9 cellular contexts compared by ENCODE assay signal in the genomic region with DNA sequence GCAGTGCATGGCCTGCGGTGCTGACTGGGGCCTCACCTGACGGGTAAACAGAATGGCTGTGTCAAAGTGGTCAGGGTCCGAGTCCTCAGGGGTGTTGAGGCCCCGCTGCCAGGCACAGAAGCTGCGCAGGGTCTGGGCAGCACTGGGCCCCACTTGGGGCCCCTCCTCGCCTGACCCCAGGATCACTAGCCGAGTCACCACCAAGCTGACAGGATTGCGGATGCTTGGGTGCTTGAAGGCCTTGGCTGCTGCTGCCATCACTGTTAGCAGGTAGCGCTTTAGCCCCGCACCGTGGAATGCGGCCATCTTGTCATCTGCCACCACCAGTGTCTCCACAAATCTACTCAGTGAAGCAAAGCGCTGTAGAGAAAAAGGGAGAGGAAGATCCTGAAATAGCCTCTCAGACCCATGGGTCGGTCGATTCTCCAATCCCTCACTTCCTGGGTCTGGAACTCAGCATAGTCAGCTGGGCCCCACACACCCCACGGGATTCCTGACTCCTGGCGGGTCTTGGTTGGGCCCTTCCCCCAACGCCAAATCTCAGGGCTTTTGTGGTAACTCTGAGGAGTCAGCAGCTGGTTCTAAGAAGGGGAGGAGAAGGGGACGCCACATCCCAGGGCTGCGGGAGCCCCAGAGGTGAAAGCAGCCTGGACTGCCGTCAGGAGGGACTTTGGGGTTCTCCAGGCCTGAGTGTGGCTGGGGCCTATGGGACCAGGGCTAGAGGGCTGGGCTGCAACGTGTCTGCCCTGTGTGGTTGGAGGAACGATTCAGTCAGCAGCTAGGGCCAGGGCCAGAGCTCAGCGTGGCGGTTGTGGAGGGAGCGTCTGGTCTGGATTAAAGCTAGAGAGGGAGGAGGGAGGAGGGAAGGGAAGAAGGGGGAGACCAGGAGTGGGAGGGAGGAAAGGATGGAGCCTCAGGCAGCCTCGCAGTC. TPM values are rescaled to one million over a fixed set of nuclear protein-coding genes. Genes with fewer than 3 reads are reported as not detected.
A peak's percentile ranks its signal among the peaks of the same experiment; 100 is the strongest.
DNase-seq lines count a peak whose midpoint lies in the region; ATAC-seq and TF ChIP-seq lines count a peak whose summit lies in the region.
"Had no signal": no experiment of that assay in that cellular context is flagged by ENCODE, and none has a peak within 500 bp of the region (broad histone marks: within the 10 kb centered on the region; RNA-seq: fewer than 3 reads in every experiment).

No MANE protein-coding gene starts in this region.

- WGBS in lung, 2 donors: 83 to 92% methylated on average over 27 of the region's 27 CpGs
- WGBS in thyroid gland, 2 donors: 63 to 72% methylated on average over 20 to 27 of the region's 27 CpGs

- H3K36me3 ChIP-seq in lung (ENCODE audit: control insufficient read depth in 2 of 2, insufficient read depth in 2 of 2, low read length in 2 of 2) (peaks cover 0 to 3% of the 10 kb centered on the region in 2 donors), thyroid gland (no peaks in the 10 kb centered on the region)

- ATAC-seq in lung (ENCODE audit: insufficient read depth, low FRiP score): no peak
- no peak for ATAC-seq in HG03432 (IDR thresholded peaks at IDR 0.05; ENCODE audit: unreplicated experiment)
- no peak for ATAC-seq in HG03280 (IDR thresholded peaks at IDR 0.05; ENCODE audit: unreplicated experiment)
- no peak for ATAC-seq in GM21381 (IDR thresholded peaks at IDR 0.05; ENCODE audit: unreplicated experiment)

- H3K27me3 ChIP-seq in dorsolateral prefrontal cortex: no peaks in the 10 kb centered on the region
- no peaks in the 10 kb centered on the region for H3K27me3 ChIP-seq in lung (ENCODE audit: control insufficient read depth, insufficient read depth)
- no peaks in the 10 kb centered on the region for H3K27me3 ChIP-seq in thyroid gland

- H3K9me3 ChIP-seq in lung (ENCODE audit: control insufficient read depth in 2 of 2, insufficient read depth in 1 of 2, low read length in 1 of 2): no peaks in the 10 kb centered on the region
- H3K9me3 ChIP-seq in thyroid gland: no peaks in the 10 kb centered on the region

- TF ChIP-seq CTCF in dorsolateral prefrontal cortex (IDR thresholded peaks at IDR 0.05 in 54 of 56, conservative IDR thresholded peaks at IDR 0.05 in 2 of 56; ENCODE audit: low read depth in 1 of 56, partially characterized antibody in 56 of 56) (peak in 1 of 56 donors; percentile 11), lung (IDR thresholded peaks at IDR 0.05; ENCODE audit: control extremely low read depth, extremely low read depth) (no peak), thyroid gland (IDR thresholded peaks at IDR 0.05) (no peak)

- no peak for TF ChIP-seq POLR2A in thyroid gland (IDR thresholded peaks at IDR 0.05)

- peak; percentile 59 for DNase-seq in MV-4-11 (lab: John Stamatoyannopoulos, UW)
- no peak for DNase-seq in dorsolateral prefrontal cortex
- DNase-seq in lung (ENCODE audit: low spot score): no peak
- no peak for DNase-seq in thyroid gland
- DNase-seq: cortex of kidney had no signal

- H3K4me1 ChIP-seq in lung (ENCODE audit: control insufficient read depth in 2 of 2, insufficient read depth in 2 of 2, low read length in 2 of 2) (peaks cover 0 to 38% of the 10 kb centered on the region in 2 donors), thyroid gland (peaks cover 8 to 35% of the 10 kb centered on the region in 2 donors)

- H3K27ac ChIP-seq in dorsolateral prefrontal cortex: peak overlapping the region in 58 of 59 donors; percentile 51 to 100 (median 99)
- H3K27ac ChIP-seq in lung (ENCODE audit: low read depth in 1 of 2, low read length in 1 of 2): no peak overlapping the region
- peak overlapping the region in 2 of 3 donors; percentile 94 to 96 for H3K27ac ChIP-seq in thyroid gland

- peak overlapping the region; percentile 22 to 98 (median 59) for H3K4me3 ChIP-seq in dorsolateral prefrontal cortex
- H3K4me3 ChIP-seq in lung: peak overlapping the region; percentile 7
- peak overlapping the region in 1 of 3 donors; percentile 38 for H3K4me3 ChIP-seq in thyroid gland (replicated peaks in 1 of 3)

- intact Hi-C loops in dorsolateral prefrontal cortex (cut with DNase I): loop anchor here in 1 of 2 donors (10.0 kb wide), 1 partner anchor 188 kb away; no protein-coding TSS in a partner anchor
- intact Hi-C loops in thyroid gland (cut with DNase I): loop anchor here (10.0 kb wide), 1 partner anchor 188 kb away; no protein-coding TSS in a partner anchor

RNA-seq across cellular contexts. Expression of a gene that starts 2.1 kb away (rescaled TPM):
- total RNA-seq in dorsolateral prefrontal cortex (100 to 1,000 TPM in 8 of 120 experiments, 10 to 100 TPM in 98, 1 to 10 TPM in 14; 2.9 to 153 (median 35.3) TPM), lung (10 to 100 TPM in 1 of 2 donors, 1 to 10 TPM in 1; 2.3 to 18.8 TPM), thyroid gland (10 to 100 TPM in 1 of 4 donors, 1 to 10 TPM in 3; 4.6 to 24.4 (median 9.4) TPM)
- 10 to 100 TPM in 1 of 2 donors, 1 to 10 TPM in 1; 7.2 to 22.3 TPM for polyA plus RNA-seq in lung
- polyA plus RNA-seq: IgD-negative memory B cell had no signal

RNA-seq across cellular contexts. Expression of a gene that starts 5.4 kb away (rescaled TPM):
- total RNA-seq in dorsolateral prefrontal cortex (100 to 1,000 TPM in 116 of 120 experiments, 10 to 100 TPM in 4; 77.0 to 176 (median 131) TPM), lung (100 to 1,000 TPM in 1 of 2 donors, 10 to 100 TPM in 1; 81.0 to 104 TPM), thyroid gland (100 to 1,000 TPM in 2 of 4 donors, 10 to 100 TPM in 2; 75.4 to 122 (median 99.9) TPM)
- polyA plus RNA-seq in lung: 10 to 100 TPM; 40.2 to 95.2 TPM

RNA-seq across cellular contexts. Expression of a gene that starts 18.3 kb away (rescaled TPM):
- 10 to 100 TPM in 76 of 120 experiments, 1 to 10 TPM in 44; 1.7 to 86.4 (median 12.9) TPM for total RNA-seq in dorsolateral prefrontal cortex
- 100 to 1,000 TPM in 1 of 2 donors, 10 to 100 TPM in 1; 41.6 to 169 TPM for total RNA-seq in lung
- 1,000 to 10,000 TPM in 1 of 2 donors, 100 to 1,000 TPM in 1; 275 to 1,998 TPM for polyA plus RNA-seq in lung
- total RNA-seq in thyroid gland: 10 to 100 TPM; 16.3 to 70.9 (median 22.3) TPM

RNA-seq across cellular contexts. Expression of a gene that starts 19.5 kb away (rescaled TPM):
- total RNA-seq in dorsolateral prefrontal cortex (10 to 100 TPM; 17.8 to 52.2 (median 29.1) TPM), lung (10 to 100 TPM; 28.0 to 34.2 TPM), thyroid gland (10 to 100 TPM; 24.1 to 34.0 (median 29.2) TPM)
- polyA plus RNA-seq in lung: 10 to 100 TPM; 25.7 to 34.6 TPM

RNA-seq across cellular contexts. Expression of a gene that starts 26.6 kb away (rescaled TPM):
- not detected for total RNA-seq in dorsolateral prefrontal cortex
- total RNA-seq in lung: 1 to 10 TPM in 1 of 2 donors, not detected in 1; 2.3 TPM
- polyA plus RNA-seq in lung: 1 to 10 TPM in 1 of 2 donors, not detected in 1; 1.4 TPM
- not detected for total RNA-seq in thyroid gland
- polyA plus RNA-seq: IgD-negative memory B cell had no signal

Comparison
In these comparisons a context has a peak if more than half of its experiments do, and no peak if none do; other contexts are left out.
1. H3K27ac ChIP-seq: peak in dorsolateral prefrontal cortex (58 of 59) and thyroid gland (2 of 3); none in lung (0 of 2).